ENCODE assay signal across 7 cellular contexts in genomic region chr19:41309225-41310030, GRCh38. TPM values are rescaled to one million over a fixed set of nuclear protein-coding genes. Genes with fewer than 3 reads are reported as not detected.
DNase-seq lines count a peak whose midpoint lies in the region; ATAC-seq and TF ChIP-seq lines count a peak whose summit lies in the region.

No MANE protein-coding gene starts in this region.

- H3K79me2 ChIP-seq in GM23338 (replicated peaks; ENCODE audit: insufficient read depth): peaks cover 21% of the 10 kb centered on the region

- H3K9me3 Mint-ChIP-seq in GM23338 (no peaks in the 10 kb centered on the region; the same call in 2 of the 3 replicates), nephron progenitor cell (no peaks in the 10 kb centered on the region)

- H3K4me1 Mint-ChIP-seq in GM23338 (peaks cover 24% of the 10 kb centered on the region), nephron progenitor cell (peaks cover 46% of the 10 kb centered on the region)

- peaks cover 45% of the 10 kb centered on the region for H3K36me3 Mint-ChIP-seq in GM23338 (ENCODE audit: low read depth)
- peaks cover 46% of the 10 kb centered on the region for H3K36me3 Mint-ChIP-seq in nephron progenitor cell (ENCODE audit: low read depth)

- TF ChIP-seq CTCF in GM23338 (conservative IDR thresholded peaks at IDR 0.05; ENCODE audit: low read depth in 2 of 2): no peak
- no peak for TF ChIP-seq CTCF in nephron progenitor cell (IDR thresholded peaks at IDR 0.05)

- peaks cover 31% of the 10 kb centered on the region for H3K36me3 ChIP-seq in GM23338 (ENCODE audit: insufficient read depth)

- peak overlapping the region; percentile 86 for H3K4me2 ChIP-seq in GM23338

- H3K27me3 Mint-ChIP-seq in GM23338 (ENCODE audit: insufficient read depth, low read depth, poor library complexity) (peaks cover 32% of the 10 kb centered on the region), nephron progenitor cell (ENCODE audit: low read depth, poor library complexity) (peaks cover 6% of the 10 kb centered on the region)

- peak overlapping the region; percentile 84 for H3K4me3 ChIP-seq in GM23338

- DNase-seq in GM23338 (ENCODE audit: low spot score) (no peak), epithelial cell of prostate (ENCODE audit: low read depth, low spot score) (no peak), nephron progenitor cell (no peak), mesenteric fat pad (ENCODE audit: low spot score) (no peak), putamen (ENCODE audit: low spot score) (no peak)

- peaks cover 43% of the 10 kb centered on the region for H3F3A ChIP-seq in GM23338 (replicated peaks; ENCODE audit: low read depth)

- peaks cover 5% of the 10 kb centered on the region; the same call in 1 of the 2 replicates for H4K20me1 ChIP-seq in GM23338 (replicated peaks; ENCODE audit: insufficient read depth)

- ATAC-seq in GM23338: peak; percentile 2
- ATAC-seq in SK-N-SH treated with all-trans-retinoic acid at 6 μM for 48 hours: peak; percentile 36
- ATAC-seq in HG02588 (IDR thresholded peaks at IDR 0.05; ENCODE audit: unreplicated experiment): no peak

- H3K9me2 ChIP-seq in GM23338 (ENCODE audit: insufficient read depth): no peaks in the 10 kb centered on the region

- peaks cover 16% of the 10 kb centered on the region for H3K4me1 ChIP-seq in GM23338 (ENCODE audit: insufficient read depth)

- H3K4me3 Mint-ChIP-seq in GM23338: peak overlapping the region; percentile 93
- peak overlapping the region; percentile 94 for H3K4me3 Mint-ChIP-seq in nephron progenitor cell

- peak overlapping the region; percentile 99 for H3K27ac Mint-ChIP-seq in GM23338
- peak overlapping the region; percentile 95 for H3K27ac Mint-ChIP-seq in nephron progenitor cell

- H2AFZ ChIP-seq in GM23338: peak overlapping the region; percentile 53

- H3K27me3 ChIP-seq in GM23338 (ENCODE audit: insufficient read depth): no peaks in the 10 kb centered on the region

- H3K27ac ChIP-seq in GM23338 (ENCODE audit: low read depth) (no peak overlapping the region; the same call in 1 of the 2 replicates), epithelial cell of prostate (peak overlapping the region; percentile 95)

TF ChIP-seq in GM23338, 12 proteins besides CTCF, POLR2A, EP300 and RAD21:
- no peak for TF ChIP-seq STAT1 (IDR thresholded peaks at IDR 0.05; ENCODE audit: unreplicated experiment)
- TF ChIP-seq CREB1 (CRISPR knock-in tag; IDR thresholded peaks at IDR 0.05; ENCODE audit: low read depth): no peak
- TF ChIP-seq, protein P1, sequence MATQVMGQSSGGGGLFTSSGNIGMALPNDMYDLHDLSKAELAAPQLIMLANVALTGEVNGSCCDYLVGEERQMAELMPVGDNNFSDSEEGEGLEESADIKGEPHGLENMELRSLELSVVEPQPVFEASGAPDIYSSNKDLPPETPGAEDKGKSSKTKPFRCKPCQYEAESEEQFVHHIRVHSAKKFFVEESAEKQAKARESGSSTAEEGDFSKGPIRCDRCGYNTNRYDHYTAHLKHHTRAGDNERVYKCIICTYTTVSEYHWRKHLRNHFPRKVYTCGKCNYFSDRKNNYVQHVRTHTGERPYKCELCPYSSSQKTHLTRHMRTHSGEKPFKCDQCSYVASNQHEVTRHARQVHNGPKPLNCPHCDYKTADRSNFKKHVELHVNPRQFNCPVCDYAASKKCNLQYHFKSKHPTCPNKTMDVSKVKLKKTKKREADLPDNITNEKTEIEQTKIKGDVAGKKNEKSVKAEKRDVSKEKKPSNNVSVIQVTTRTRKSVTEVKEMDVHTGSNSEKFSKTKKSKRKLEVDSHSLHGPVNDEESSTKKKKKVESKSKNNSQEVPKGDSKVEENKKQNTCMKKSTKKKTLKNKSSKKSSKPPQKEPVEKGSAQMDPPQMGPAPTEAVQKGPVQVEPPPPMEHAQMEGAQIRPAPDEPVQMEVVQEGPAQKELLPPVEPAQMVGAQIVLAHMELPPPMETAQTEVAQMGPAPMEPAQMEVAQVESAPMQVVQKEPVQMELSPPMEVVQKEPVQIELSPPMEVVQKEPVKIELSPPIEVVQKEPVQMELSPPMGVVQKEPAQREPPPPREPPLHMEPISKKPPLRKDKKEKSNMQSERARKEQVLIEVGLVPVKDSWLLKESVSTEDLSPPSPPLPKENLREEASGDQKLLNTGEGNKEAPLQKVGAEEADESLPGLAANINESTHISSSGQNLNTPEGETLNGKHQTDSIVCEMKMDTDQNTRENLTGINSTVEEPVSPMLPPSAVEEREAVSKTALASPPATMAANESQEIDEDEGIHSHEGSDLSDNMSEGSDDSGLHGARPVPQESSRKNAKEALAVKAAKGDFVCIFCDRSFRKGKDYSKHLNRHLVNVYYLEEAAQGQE (IDR thresholded peaks at IDR 0.05; ENCODE audit: unreplicated experiment): no peak
- TF ChIP-seq JUNB (IDR thresholded peaks at IDR 0.05; ENCODE audit: unreplicated experiment): no peak
- no peak for TF ChIP-seq ZNF331 (CRISPR knock-in tag; IDR thresholded peaks at IDR 0.05; ENCODE audit: low read depth)
- TF ChIP-seq EZH2phosphoT487 (IDR thresholded peaks at IDR 0.05; ENCODE audit: unreplicated experiment): no peak

TF ChIP-seq in SK-N-SH treated with all-trans-retinoic acid at 6 μM for 48 hours, 23 proteins besides CTCF, POLR2A, EP300 and RAD21:
- no peak for TF ChIP-seq ZNF8 (CRISPR knock-in tag; IDR thresholded peaks at IDR 0.05)

RNA-seq across cellular contexts. Expression of gene CCDC97, which starts 0.5 kb away (rescaled TPM):
- 8.0 and 9.7 TPM in 2 replicates for total RNA-seq in GM23338 (2014; rRNA removed; shearing (Covaris generic))
- 8.2 and 11.0 TPM in 2 replicates for polyA plus RNA-seq in GM23338 (2016; fragmentation: Nextera tagmentation; extraction: Ambion mirVana)
- 20.5 TPM for total RNA-seq in mesenteric fat pad

RNA-seq across cellular contexts. Expression of gene TGFB1, which starts 44.3 kb away (rescaled TPM):
- total RNA-seq in GM23338 (2014; rRNA removed; shearing (Covaris generic)): 6.7 and 7.9 TPM in 2 replicates
- 0.99 and 1.4 TPM in 2 replicates for polyA plus RNA-seq in GM23338 (2016; fragmentation: Nextera tagmentation; extraction: Ambion mirVana)
- total RNA-seq in mesenteric fat pad: 54.3 TPM

RNA-seq across cellular contexts. Expression of gene HNRNPUL1, which starts 45.3 kb away (rescaled TPM):
- total RNA-seq in GM23338 (2014; rRNA removed; shearing (Covaris generic)): 166 and 204 TPM in 2 replicates
- polyA plus RNA-seq in GM23338 (2016; fragmentation: Nextera tagmentation; extraction: Ambion mirVana): 204 and 207 TPM in 2 replicates
- 143 TPM for total RNA-seq in mesenteric fat pad

RNA-seq across cellular contexts. Expression of gene B9D2, which starts 54.5 kb away (rescaled TPM):
- 2.7 and 3.0 TPM in 2 replicates for total RNA-seq in GM23338 (2014; rRNA removed; shearing (Covaris generic))
- polyA plus RNA-seq in GM23338 (2016; fragmentation: Nextera tagmentation; extraction: Ambion mirVana): 4.9 and 7.4 TPM in 2 replicates
- 3.5 TPM for total RNA-seq in mesenteric fat pad
